In genomic region chr22:46066691-46067090, GRCh38 we compare ENCODE assay signal across 8 cellular contexts.
DNase-seq lines count a peak whose midpoint lies in the region; TF ChIP-seq lines count a peak whose summit lies in the region.

No MANE protein-coding gene starts in this region.

- H4K20me1 ChIP-seq in osteoblast (ENCODE audit: insufficient read depth, low read length) = no peaks in the 10 kb centered on the region
- H4K20me1 ChIP-seq in H9 (ENCODE audit: control insufficient read depth, insufficient read depth, insufficient read length) = no peaks in the 10 kb centered on the region

- no peak overlapping the region for H2BK12ac ChIP-seq in H9 (ENCODE audit: insufficient read length, low read depth, low read length)

- H3K4me3 Mint-ChIP-seq in H9 = no peak overlapping the region

- peaks cover 5% of the 10 kb centered on the region in 2 experiments for H3K4me1 Mint-ChIP-seq in H9

- WGBS in H9 (ENCODE audit: extremely low coverage, insufficient read length, low lambda C conversion rate) = no CpG with 5 or more reads among the region's 11 CpGs

- H2AFZ ChIP-seq in osteoblast (ENCODE audit: low read length) (no peak overlapping the region), H9 (ENCODE audit: low read length) (no peak overlapping the region)

- H2BK15ac ChIP-seq in H9 (ENCODE audit: low read depth, low read length) = no peak overlapping the region

- DNase-seq in Caki2 (ENCODE audit: low read depth) (peak; percentile 55), NCI-H2029 (lab: John Stamatoyannopoulos, UW) (peak; percentile 61), osteoblast (ENCODE audit: insufficient read length, low spot score, missing footprints) (no peak), NCI-H510A (lab: John Stamatoyannopoulos, UW) (no peak), SW 1271 (lab: John Stamatoyannopoulos, UW) (no peak), hypothalamus (lab: John Stamatoyannopoulos, UW) (no peak), H9 (no peak)

- no peaks in the 10 kb centered on the region for H3K36me3 ChIP-seq in duodenal mucosa (ENCODE audit: control insufficient read depth in 1 of 2, insufficient read depth in 2 of 2, low read length in 2 of 2)
- no peaks in the 10 kb centered on the region for H3K36me3 ChIP-seq in osteoblast (ENCODE audit: insufficient read depth, low read length)

- no peaks in the 10 kb centered on the region for H3K79me1 ChIP-seq in H9 (ENCODE audit: insufficient read depth, low read depth, low read length, poor library complexity, severe bottlenecking)

- H2AK5ac ChIP-seq in H9 (ENCODE audit: insufficient read length, low read length) = no peak overlapping the region

- peaks cover 47% of the 10 kb centered on the region for H3K27me3 Mint-ChIP-seq in H9 (ENCODE audit: low read depth)

- no peaks in the 10 kb centered on the region for H3K36me3 Mint-ChIP-seq in H9 (ENCODE audit: insufficient read depth in 1 of 3, low read depth in 3 of 3)

- H2BK5ac ChIP-seq in H9 (ENCODE audit: insufficient read length, low read length) = no peak overlapping the region

- peaks cover 25 to 52% of the 10 kb centered on the region in 2 donors for H3K4me1 ChIP-seq in duodenal mucosa (ENCODE audit: control insufficient read depth in 1 of 2, insufficient read depth in 2 of 2, low read length in 2 of 2)
- peaks cover 70% of the 10 kb centered on the region for H3K4me1 ChIP-seq in osteoblast (ENCODE audit: insufficient read depth, low read length)
- no peaks in the 10 kb centered on the region for H3K4me1 ChIP-seq in H9 (ENCODE audit: insufficient read depth, low read length)

- H3K9ac ChIP-seq in duodenal mucosa (ENCODE audit: low read depth in 1 of 2, low read length in 2 of 2) (peak overlapping the region; percentile 66 to 86), H9 (ENCODE audit: extremely low read depth, insufficient read length, low read length) (no peak overlapping the region)

- H3K18ac ChIP-seq in H9 (ENCODE audit: insufficient read length, low read depth, low read length) = no peak overlapping the region

- TF ChIP-seq CTCF in osteoblast (IDR thresholded peaks at IDR 0.05; ENCODE audit: extremely low read depth, low read depth, low read length) = no peak
- TF ChIP-seq CTCF in H9 (conservative IDR thresholded peaks at IDR 0.05) = no peak

- no peak overlapping the region for H4K5ac ChIP-seq in H9 (ENCODE audit: insufficient read length, low read depth, low read length)

- H3K14ac ChIP-seq in H9 (ENCODE audit: insufficient read depth, low read length) = no peak overlapping the region

- no peak overlapping the region for H3K27ac Mint-ChIP-seq in H9

- no peak overlapping the region for H4K8ac ChIP-seq in H9 (replicated peaks; ENCODE audit: insufficient read length, low read depth, low read length)

- H3K4me2 ChIP-seq in osteoblast (ENCODE audit: insufficient read depth, low read length) (peak overlapping the region; percentile 100), H9 (ENCODE audit: insufficient read depth, insufficient read length, low read length) (no peak overlapping the region)

- H3K9me3 ChIP-seq in duodenal mucosa (ENCODE audit: control insufficient read depth in 1 of 2, low read length in 2 of 2) (no peaks in the 10 kb centered on the region), osteoblast (ENCODE audit: low read depth, low read length) (no peaks in the 10 kb centered on the region), H9 (ENCODE audit: control insufficient read depth, low read depth, low read length) (no peaks in the 10 kb centered on the region)

- H3K27ac ChIP-seq in duodenal mucosa (ENCODE audit: low read depth, low read length) (peak overlapping the region; percentile 53), osteoblast (ENCODE audit: low read depth, low read length) (peak overlapping the region; percentile 97), H9 (ENCODE audit: insufficient read length, low read depth, low read length) (no peak overlapping the region)

- H3K4me3 ChIP-seq in duodenal mucosa (ENCODE audit: low read depth in 1 of 2, low read length in 2 of 2) = peak overlapping the region; percentile 23 to 60
- peak overlapping the region; percentile 77 for H3K4me3 ChIP-seq in osteoblast (ENCODE audit: insufficient read depth, low read length)

- H3K4ac ChIP-seq in H9 (ENCODE audit: low read depth, low read length) = no peak overlapping the region

- H4K91ac ChIP-seq in H9 (ENCODE audit: insufficient read length, low read depth, low read length) = no peak overlapping the region

- peaks cover 4% of the 10 kb centered on the region for H3K23me2 ChIP-seq in H9 (ENCODE audit: insufficient read length, low read depth, low read length, poor library complexity, severe bottlenecking)

- H2BK20ac ChIP-seq in H9 (ENCODE audit: low read depth, low read length, poor library complexity, severe bottlenecking) = no peak overlapping the region

- in situ Hi-C loops in Caki2 (cut with HindIII; ENCODE audit: low pct_unique_long_range_greater_than_20kb, low sequenced_read_pairs) = no loop called here

- H3K23ac ChIP-seq in H9 (ENCODE audit: insufficient read length, low read depth, low read length) = no peak overlapping the region

- H3T11ph ChIP-seq in H9 (ENCODE audit: low read length) = no peak overlapping the region

- H3K9me3 Mint-ChIP-seq in H9 = no peaks in the 10 kb centered on the region

- H3K79me2 ChIP-seq in osteoblast (ENCODE audit: insufficient read depth, low read length) = peaks cover 91% of the 10 kb centered on the region
- no peaks in the 10 kb centered on the region for H3K79me2 ChIP-seq in H9 (ENCODE audit: insufficient read depth, low read length)

- no peak overlapping the region for H2BK120ac ChIP-seq in H9 (ENCODE audit: low read depth, low read length, poor library complexity, severe bottlenecking)

- H3K56ac ChIP-seq in H9 (ENCODE audit: insufficient read length, low read depth, low read length) = no peak overlapping the region

- H3K27me3 ChIP-seq in duodenal mucosa (ENCODE audit: control insufficient read depth in 1 of 2, insufficient read depth in 2 of 2, low read length in 2 of 2) (no peaks in the 10 kb centered on the region), osteoblast (ENCODE audit: insufficient read depth, low read length) (no peaks in the 10 kb centered on the region), H9 (ENCODE audit: insufficient read depth, low read length) (peaks cover 4% of the 10 kb centered on the region; the same call in 1 of the 2 replicates)

Comparison
In these comparisons a context has a peak if more than half of its experiments do, and no peak if none do; other contexts are left out.
1. DNase-seq: peak in Caki2 (single experiment) and NCI-H2029 (single experiment); none in osteoblast (single experiment), NCI-H510A (single experiment), SW 1271 (0 of 2), hypothalamus (0 of 51) and H9 (single experiment).